Comparison of ENCODE assay signal across 2 cellular contexts in the genomic region with DNA sequence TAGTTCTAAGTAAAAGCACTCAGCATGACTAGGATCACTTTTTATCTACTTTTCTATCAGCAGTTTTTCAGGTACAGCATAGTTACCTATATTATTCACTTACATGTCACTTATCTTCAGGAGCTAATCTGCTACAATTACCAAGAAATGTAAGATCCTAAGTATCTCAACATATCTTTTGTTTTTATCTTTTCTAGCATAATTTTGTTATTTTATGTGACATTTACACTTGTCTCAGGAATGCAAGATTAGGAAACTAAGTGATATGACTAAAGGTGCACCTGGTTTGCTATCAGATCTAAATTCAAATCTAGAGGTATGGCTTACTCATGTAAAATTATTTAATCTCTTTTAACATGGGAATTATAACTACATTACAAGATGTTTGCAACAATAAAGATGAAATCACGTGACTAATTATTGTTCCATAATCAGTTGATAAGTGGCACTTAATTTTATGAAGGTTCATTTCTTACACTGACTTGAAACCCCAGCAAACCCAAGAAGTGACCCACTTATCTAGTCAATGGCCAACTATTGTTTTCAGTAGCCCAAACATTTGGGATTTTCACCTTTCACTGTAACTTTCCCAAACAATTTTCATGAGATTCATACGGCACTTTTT.
A peak's percentile ranks its signal among the peaks of the same experiment; 100 is the strongest.
TF ChIP-seq lines count a peak whose summit lies in the region.

No MANE protein-coding gene starts in this region.

TF ChIP-seq in HepG2, 621 proteins besides CTCF, POLR2A, EP300 and RAD21 (continued from another document):
- TF ChIP-seq RAD51 (IDR thresholded peaks at IDR 0.05; ENCODE audit: borderline replicate concordance), result peak; percentile 61; the same call in 1 of the 2 replicates

TF ChIP-seq in K562, 482 proteins besides CTCF, POLR2A, EP300 and RAD21:
- TF ChIP-seq, protein P1, sequence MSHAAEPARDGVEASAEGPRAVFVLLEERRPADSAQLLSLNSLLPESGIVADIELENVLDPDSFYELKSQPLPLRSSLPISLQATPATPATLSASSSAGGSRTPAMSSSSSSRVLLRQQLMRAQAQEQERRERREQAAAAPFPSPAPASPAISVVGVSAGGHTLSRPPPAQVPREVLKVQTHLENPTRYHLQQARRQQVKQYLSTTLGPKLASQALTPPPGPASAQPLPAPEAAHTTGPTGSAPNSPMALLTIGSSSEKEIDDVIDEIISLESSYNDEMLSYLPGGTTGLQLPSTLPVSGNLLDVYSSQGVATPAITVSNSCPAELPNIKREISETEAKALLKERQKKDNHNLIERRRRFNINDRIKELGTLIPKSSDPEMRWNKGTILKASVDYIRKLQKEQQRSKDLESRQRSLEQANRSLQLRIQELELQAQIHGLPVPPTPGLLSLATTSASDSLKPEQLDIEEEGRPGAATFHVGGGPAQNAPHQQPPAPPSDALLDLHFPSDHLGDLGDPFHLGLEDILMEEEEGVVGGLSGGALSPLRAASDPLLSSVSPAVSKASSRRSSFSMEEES (CRISPR knock-in tag; IDR thresholded peaks at IDR 0.05), result peak; percentile 91
- TF ChIP-seq RAD51 (IDR thresholded peaks at IDR 0.05; ENCODE audit: borderline replicate concordance, low read depth) (0 out of 2 replicates have a peak, but pooled peaks have one; percentile 26), KLF10 (CRISPR knock-in tag; IDR thresholded peaks at IDR 0.05) (no peak)
